16 cellular contexts compared by ENCODE assay signal in the genomic region with DNA sequence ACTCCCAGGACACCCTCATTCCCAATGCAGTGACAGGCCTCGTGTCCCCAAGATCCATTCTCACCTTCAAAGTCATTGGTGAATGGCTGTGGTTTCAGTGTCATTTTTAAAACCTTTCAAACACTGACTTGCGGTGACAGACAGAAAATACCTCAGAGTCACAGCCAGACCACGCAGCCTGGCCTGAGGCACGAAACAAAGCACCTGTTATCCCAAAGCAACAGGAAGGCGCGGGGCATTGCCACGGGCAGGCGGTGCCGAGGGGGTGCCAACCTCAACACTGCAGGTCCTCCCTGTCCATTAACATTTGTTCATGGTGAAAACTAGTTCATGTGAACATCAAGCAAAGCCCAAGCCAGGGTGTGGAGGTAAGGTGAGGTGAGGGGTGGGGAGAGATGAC. TPM values are rescaled to one million over a fixed set of nuclear protein-coding genes. Genes with fewer than 3 reads are reported as not detected.
DNase-seq lines count a peak whose midpoint lies in the region; ATAC-seq and TF ChIP-seq lines count a peak whose summit lies in the region.
"Had no signal": no experiment of that assay in that cellular context is flagged by ENCODE, and none has a peak within 500 bp of the region (broad histone marks: within the 10 kb centered on the region; RNA-seq: fewer than 3 reads in every experiment).

No MANE protein-coding gene starts in this region.

- no peaks in the 10 kb centered on the region for H3K36me3 ChIP-seq in BLaER1
- H3K36me3 ChIP-seq in WERI-Rb-1, result no peaks in the 10 kb centered on the region
- H3K36me3 ChIP-seq in Peyer's patch, result no peaks in the 10 kb centered on the region
- H3K36me3 ChIP-seq: BE2C, SJSA1 had no signal

- H3K4me2 ChIP-seq in BLaER1, result peak overlapping the region; percentile 60

- no peaks in the 10 kb centered on the region for H3K27me3 Mint-ChIP-seq in chondrocyte (ENCODE audit: low read depth)
- H3K27me3 Mint-ChIP-seq in nephron (ENCODE audit: low read depth), result peaks cover 7% of the 10 kb centered on the region

- peaks cover 43% of the 10 kb centered on the region for H3K4me1 ChIP-seq in BLaER1
- H3K4me1 ChIP-seq in Peyer's patch, result no peaks in the 10 kb centered on the region
- H3K4me1 ChIP-seq: SJSA1 had no signal

- H3K27ac Mint-ChIP-seq in chondrocyte (ENCODE audit: unreplicated experiment) (no peak overlapping the region), nephron (peak overlapping the region in 2 of 3 experiments; percentile 49 to 51)
- H3K27ac Mint-ChIP-seq: CD4-positive, alpha-beta memory T cell; HFFc6; IgD-negative memory B cell had no signal

- no peak overlapping the region for H3K9ac ChIP-seq in BLaER1

- H3K9me3 Mint-ChIP-seq in chondrocyte (ENCODE audit: low read depth) (no peaks in the 10 kb centered on the region), nephron (peaks cover 2% of the 10 kb centered on the region)
- H3K9me3 Mint-ChIP-seq: CD4-positive, alpha-beta memory T cell; HFFc6; IgD-negative memory B cell had no signal

- no peak for TF ChIP-seq POLR2A in Peyer's patch (IDR thresholded peaks at IDR 0.05)

- ATAC-seq in HG02885 (IDR thresholded peaks at IDR 0.05; ENCODE audit: poor library complexity, unreplicated experiment) (peak; percentile 56), HG02763 (IDR thresholded peaks at IDR 0.05; ENCODE audit: unreplicated experiment) (no peak)

- no peak overlapping the region for H3K4me3 Mint-ChIP-seq in chondrocyte (ENCODE audit: unreplicated experiment)
- H3K4me3 Mint-ChIP-seq in nephron, result no peak overlapping the region
- H3K4me3 Mint-ChIP-seq: CD4-positive, alpha-beta memory T cell; HFFc6; IgD-negative memory B cell had no signal

- H3K27me3 ChIP-seq in BLaER1, result no peaks in the 10 kb centered on the region
- no peaks in the 10 kb centered on the region for H3K27me3 ChIP-seq in WERI-Rb-1 (ENCODE audit: insufficient read depth, low read depth, severe bottlenecking)
- H3K27me3 ChIP-seq in Peyer's patch, result no peaks in the 10 kb centered on the region
- H3K27me3 ChIP-seq: BE2C, SJSA1 had no signal

- TF ChIP-seq CTCF in chondrocyte (IDR thresholded peaks at IDR 0.05) (no peak), nephron (IDR thresholded peaks at IDR 0.05; ENCODE audit: unreplicated experiment in 3 of 3) (no peak), WERI-Rb-1 (IDR thresholded peaks at IDR 0.05; ENCODE audit: low read depth, low read length) (no peak), Peyer's patch (IDR thresholded peaks at IDR 0.05) (no peak)

- no peaks in the 10 kb centered on the region for H3K36me3 Mint-ChIP-seq in chondrocyte (ENCODE audit: low read depth)
- no peaks in the 10 kb centered on the region for H3K36me3 Mint-ChIP-seq in nephron (ENCODE audit: low read depth)
- H3K36me3 Mint-ChIP-seq: CD4-positive, alpha-beta memory T cell had no signal

- no peaks in the 10 kb centered on the region for H4K20me1 ChIP-seq in BLaER1

- H3K4me3 ChIP-seq in BLaER1 (no peak overlapping the region), WERI-Rb-1 (ENCODE audit: low read depth, low read length) (no peak overlapping the region), Peyer's patch (no peak overlapping the region)
- H3K4me3 ChIP-seq: SJSA1 had no signal

- no peaks in the 10 kb centered on the region for H3K9me3 ChIP-seq in BLaER1
- H3K9me3 ChIP-seq in WERI-Rb-1 (ENCODE audit: severe bottlenecking), result no peaks in the 10 kb centered on the region
- no peaks in the 10 kb centered on the region for H3K9me3 ChIP-seq in Peyer's patch
- H3K9me3 ChIP-seq: BE2C, SJSA1 had no signal

- H3K27ac ChIP-seq in BLaER1 (peak overlapping the region; percentile 48; the same call in 1 of the 2 replicates), WERI-Rb-1 (no peak overlapping the region), Peyer's patch (no peak overlapping the region)
- H3K27ac ChIP-seq: SJSA1 had no signal

- H3K4me1 Mint-ChIP-seq in chondrocyte (ENCODE audit: low read depth) (no peaks in the 10 kb centered on the region), nephron (peaks cover 40% of the 10 kb centered on the region)
- H3K4me1 Mint-ChIP-seq: CD4-positive, alpha-beta memory T cell; IgD-negative memory B cell had no signal

- DNase-seq in chondrocyte (ENCODE audit: low spot score) (peak; percentile 65), WERI-Rb-1 (no peak), Peyer's patch (no peak)
- DNase-seq: BE2C; CD4-positive, alpha-beta memory T cell; HFFc6; NCI-H1417; NCI-H187; NCI-H345; NCI-H524 treated with DMSO at 0.1 percent for 48 hours had no signal

RNA-seq across cellular contexts. Expression of a gene that starts 38.2 kb away (rescaled TPM):
- total RNA-seq in chondrocyte (16.1 to 18.8 TPM (median 16.2 TPM) in 3 replicates), Peyer's patch (10 to 100 TPM; 11.7 to 35.3 (median 23.6) TPM)

RNA-seq across cellular contexts. Expression of a gene that starts 38.3 kb away (rescaled TPM):
- total RNA-seq in chondrocyte (23.2 to 25.9 TPM (median 24.3 TPM) in 3 replicates), Peyer's patch (10 to 100 TPM; 22.9 to 36.9 (median 29.5) TPM)
